Comparison of ENCODE assay signal across 1 cellular context in the genomic region with DNA sequence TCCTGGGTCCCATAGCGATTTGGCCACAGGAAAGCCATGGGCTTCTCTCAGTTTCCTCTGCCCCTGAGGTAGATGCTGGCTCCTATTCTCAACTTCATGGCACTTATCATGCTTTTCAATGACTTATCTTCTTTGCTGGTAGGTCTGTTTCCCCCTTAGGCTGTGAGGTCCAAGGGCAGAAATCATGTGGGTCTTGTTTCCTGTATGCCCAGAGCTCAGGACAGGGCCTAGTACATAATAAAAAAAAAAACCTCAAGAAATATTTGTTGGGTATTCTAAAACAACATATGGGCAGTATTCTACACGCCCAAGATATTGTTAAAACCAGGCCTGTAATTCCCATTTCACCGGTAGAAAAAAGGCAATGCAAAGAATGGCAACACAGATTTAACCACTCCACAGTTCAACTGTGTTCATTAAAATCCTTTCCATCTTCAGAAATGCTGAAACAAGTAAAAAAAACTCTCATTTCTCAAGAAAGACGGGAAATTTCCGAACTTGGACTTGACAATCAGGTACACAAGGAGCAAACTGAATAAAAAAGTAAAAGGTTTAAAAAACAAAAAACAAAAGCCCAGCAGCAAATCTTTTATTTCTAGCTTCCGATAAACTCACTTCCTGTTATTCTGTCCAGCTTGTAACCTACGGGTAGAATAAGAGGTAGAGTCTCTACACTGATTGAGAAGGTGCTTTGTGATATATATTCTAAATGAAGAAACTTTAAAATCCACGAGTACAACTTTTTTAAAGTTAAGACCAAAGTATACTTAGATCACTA.
TF ChIP-seq lines count a peak whose summit lies in the region.

No MANE protein-coding gene starts in this region.

TF ChIP-seq in K562, 482 proteins besides CTCF, POLR2A, EP300 and RAD21:
- TF ChIP-seq SPI1 (IDR thresholded peaks at IDR 0.05; ENCODE audit: borderline replicate concordance, low read depth, low read length) (peak; percentile 39; the same call in 1 of the 2 replicates), ETV6 (IDR thresholded peaks at IDR 0.05; ENCODE audit: borderline replicate concordance in 1 of 2, low read depth in 2 of 2, low read length in 1 of 2) (no peak), ETV6 (CRISPR knock-in tag; IDR thresholded peaks at IDR 0.05; ENCODE audit: borderline replicate concordance) (no peak)
TF ChIP-seq in K562: peak in this region for 1.
